ENCODE assay signal across 19 cellular contexts in genomic region chr1:183241446-183241845, GRCh38. TPM values are rescaled to one million over a fixed set of nuclear protein-coding genes. Genes with fewer than 3 reads are reported as not detected.
DNase-seq lines count a peak whose midpoint lies in the region; ATAC-seq and TF ChIP-seq lines count a peak whose summit lies in the region.
"Had no signal": no experiment of that assay in that cellular context is flagged by ENCODE, and none has a peak within 500 bp of the region (broad histone marks: within the 10 kb centered on the region; RNA-seq: fewer than 3 reads in every experiment).

No MANE protein-coding gene starts in this region.

- H3K4me1 Mint-ChIP-seq in chondrocyte (ENCODE audit: low read depth), result peaks cover 56% of the 10 kb centered on the region
- H3K4me1 Mint-ChIP-seq: IgD-negative memory B cell, natural killer cell had no signal

- no peak overlapping the region for H3K4me3 Mint-ChIP-seq in chondrocyte (ENCODE audit: unreplicated experiment)
- H3K4me3 Mint-ChIP-seq: activated T-cell treated with anti-CD3 and anti-CD28 coated beads, Interleukin-2, amount 50 U/mL, for 24 hours; CD14-positive monocyte; IgD-negative memory B cell; natural killer cell had no signal

- H3K9me3 Mint-ChIP-seq in chondrocyte (ENCODE audit: low read depth), result peaks cover 3% of the 10 kb centered on the region
- H3K9me3 Mint-ChIP-seq: activated T-cell treated with anti-CD3 and anti-CD28 coated beads, Interleukin-2, amount 50 U/mL, for 24 hours; IgD-negative memory B cell; natural killer cell had no signal

- H3K4me3 ChIP-seq in muscle layer of duodenum (ENCODE audit: low read depth in 1 of 2, low read length in 2 of 2), result no peak overlapping the region
- no peak overlapping the region for H3K4me3 ChIP-seq in transverse colon
- H3K4me3 ChIP-seq in spleen, result no peak overlapping the region
- H3K4me3 ChIP-seq: body of pancreas, dorsolateral prefrontal cortex, left lung had no signal

- H3K27ac Mint-ChIP-seq in chondrocyte (ENCODE audit: unreplicated experiment), result peak overlapping the region; percentile 63
- H3K27ac Mint-ChIP-seq: activated T-cell treated with anti-CD3 and anti-CD28 coated beads, Interleukin-2, amount 50 U/mL, for 24 hours; IgD-negative memory B cell; natural killer cell had no signal

- DNase-seq in GM04504 (ENCODE audit: low read depth), result peak; percentile 46
- DNase-seq in chondrocyte (ENCODE audit: low spot score), result no peak
- DNase-seq in transverse colon, result no peak
- no peak for DNase-seq in activated T-cell treated with anti-CD3 and anti-CD28 coated beads for 4 hours
- no peak for DNase-seq in spleen
- DNase-seq: activated CD4-positive, alpha-beta T cell treated with anti-CD3 and anti-CD28 coated beads, Interleukin-2, amount 50 U/mL, for 4 hours; activated naive CD4-positive, alpha-beta T cell treated with anti-CD3 and anti-CD28 coated beads, Interleukin-2, amount 50 U/mL, for 16 hours; activated T-cell treated with anti-CD3 and anti-CD28 coated beads, Interleukin-2, amount 50 U/mL, for 24 hours; body of pancreas; DMS53; dorsolateral prefrontal cortex; left lung; natural killer cell; NCI-H774 had no signal

- no peak for ATAC-seq in activated CD4-positive, CD25-positive, alpha-beta regulatory T cell treated with anti-CD3 and anti-CD28 coated beads, Interleukin-2, amount 50 U/mL, for 24 hours
- ATAC-seq: body of pancreas, esophagus mucosa, left lung, natural killer cell had no signal

- in situ Hi-C loops in transverse colon (cut with MboI; ENCODE audit: low pct_ligation_motif_present in 1 of 4, low pct_unique_long_range_greater_than_20kb in 1 of 4, low sequenced_read_pairs in 3 of 4), result loop anchor here in 3 of 4 donors (25.0 kb wide), 1 partner anchor 279 kb away; the partner anchor contains the start of gene SHCBP1L (in 3 of the 3)

- no peak for TF ChIP-seq EP300 in transverse colon (IDR thresholded peaks at IDR 0.05; ENCODE audit: low read depth)

- H3K36me3 ChIP-seq in muscle layer of duodenum (ENCODE audit: control insufficient read depth in 1 of 2, insufficient read depth in 2 of 2, low read length in 2 of 2) (no peaks in the 10 kb centered on the region), transverse colon (no peaks in the 10 kb centered on the region), spleen (no peaks in the 10 kb centered on the region)
- H3K36me3 ChIP-seq: left lung had no signal

- peaks cover 3% of the 10 kb centered on the region for H3K36me3 Mint-ChIP-seq in chondrocyte (ENCODE audit: low read depth)
- H3K36me3 Mint-ChIP-seq: CD14-positive monocyte, IgD-negative memory B cell, natural killer cell had no signal

- no peaks in the 10 kb centered on the region for H3K9me3 ChIP-seq in muscle layer of duodenum (ENCODE audit: control insufficient read depth in 1 of 2, low read length in 2 of 2)
- no peaks in the 10 kb centered on the region for H3K9me3 ChIP-seq in transverse colon
- no peaks in the 10 kb centered on the region for H3K9me3 ChIP-seq in spleen
- H3K9me3 ChIP-seq: body of pancreas, left lung had no signal

- 59 to 78% methylated on average over 4 of the region's 4 CpGs for WGBS in transverse colon (ENCODE audit: low coverage in 1 of 2), 2 donors
- 77 to 92% (median 85%) methylated on average over 4 of the region's 4 CpGs for WGBS in spleen, 5 donors

- H3K27me3 Mint-ChIP-seq in chondrocyte (ENCODE audit: low read depth), result no peaks in the 10 kb centered on the region

- intact Hi-C loops in transverse colon (cut with DNase I; ENCODE audit: low total_unique reads) (no loop called here), spleen (cut with DNase I; ENCODE audit: low total_unique reads) (no loop called here)

- H3K27ac ChIP-seq in muscle layer of duodenum (ENCODE audit: low read length) (peak overlapping the region; percentile 59), transverse colon (peak overlapping the region in 3 of 4 donors; percentile 27 to 43 (median 40)), spleen (no peak overlapping the region)
- H3K27ac ChIP-seq: body of pancreas had no signal

- TF ChIP-seq POLR2A in transverse colon (IDR thresholded peaks at IDR 0.05) (no peak), spleen (IDR thresholded peaks at IDR 0.05) (no peak)

- no peaks in the 10 kb centered on the region for H3K27me3 ChIP-seq in muscle layer of duodenum (ENCODE audit: low read depth, low read length)
- H3K27me3 ChIP-seq in transverse colon, result no peaks in the 10 kb centered on the region
- peaks cover 0 to 2% (median 0%) of the 10 kb centered on the region in 7 donors for H3K27me3 ChIP-seq in spleen (replicated peaks in 1 of 7)
- H3K27me3 ChIP-seq: body of pancreas, dorsolateral prefrontal cortex, left lung had no signal

- H3K4me1 ChIP-seq in muscle layer of duodenum (ENCODE audit: control insufficient read depth in 1 of 2, insufficient read depth in 2 of 2, low read length in 2 of 2), result no peaks in the 10 kb centered on the region
- no peaks in the 10 kb centered on the region for H3K4me1 ChIP-seq in transverse colon
- H3K4me1 ChIP-seq in spleen, result peaks cover 0 to 24% (median 3%) of the 10 kb centered on the region in 6 donors
- H3K4me1 ChIP-seq: body of pancreas had no signal

- TF ChIP-seq CTCF in chondrocyte (IDR thresholded peaks at IDR 0.05) (no peak), transverse colon (IDR thresholded peaks at IDR 0.05) (no peak), spleen (IDR thresholded peaks at IDR 0.05 in 8 of 11, conservative IDR thresholded peaks at IDR 0.05 in 3 of 11) (no peak)

RNA-seq across cellular contexts. Expression of gene LAMC2, which starts 55.4 kb away (rescaled TPM):
- 13.8 to 20.1 TPM (median 14.5 TPM) in 3 replicates for total RNA-seq in chondrocyte
- 10 to 100 TPM in 2 of 4 donors, 1 to 10 TPM in 2; 9.7 to 25.9 (median 16.1) TPM for total RNA-seq in transverse colon
- total RNA-seq in spleen, result 1 to 10 TPM in 2 of 7 donors, under 1 TPM in 4, not detected in 1; 0.13 to 1.4 (median 0.50) TPM
- polyA plus RNA-seq in spleen, result under 1 TPM; 0.67 to 0.82 (median 0.77) TPM
- total RNA-seq: natural killer cell had no signal
- polyA plus RNA-seq: CD14-positive monocyte, IgD-negative memory B cell had no signal

Comparison
In these comparisons a context has a peak if more than half of its experiments do, and no peak if none do; other contexts are left out.
1. H3K27ac ChIP-seq: peak in muscle layer of duodenum (single experiment) and transverse colon (3 of 4); none in spleen (0 of 8).